Comparison of ENCODE assay signal across 9 cellular contexts in genomic region chr3:45223889-45224730, GRCh38. TPM values are rescaled to one million over a fixed set of nuclear protein-coding genes. Genes with fewer than 3 reads are reported as not detected.
DNase-seq lines count a peak whose midpoint lies in the region; ATAC-seq, FAIRE-seq and TF ChIP-seq lines count a peak whose summit lies in the region.
"Had no signal": no experiment of that assay in that cellular context is flagged by ENCODE, and none has a peak within 500 bp of the region (broad histone marks: within the 10 kb centered on the region; RNA-seq: fewer than 3 reads in every experiment).

No MANE protein-coding gene starts in this region.

- FAIRE-seq in A549 (lab: Jason Lieb, UNC) = no peak

- H3K4me3 ChIP-seq in A549 (peak overlapping the region; percentile 62), HEK293 (ENCODE audit: low read depth, low read length) (peak overlapping the region; percentile 69)

- H3K4me1 ChIP-seq in A549 (peaks cover 13% of the 10 kb centered on the region), HEK293 (ENCODE audit: control insufficient read depth, insufficient read depth, low read length) (peaks cover 4% of the 10 kb centered on the region; the same call in 1 of the 2 replicates)

- H3K36me3 ChIP-seq in HEK293 (ENCODE audit: control insufficient read depth in 2 of 2, insufficient read depth in 1 of 2, low read length in 2 of 2) = no peaks in the 10 kb centered on the region

- no peak for TF ChIP-seq POLR2A in A549 (IDR thresholded peaks at IDR 0.05; ENCODE audit: low read length)

- TF ChIP-seq CTCF in A549 (IDR thresholded peaks at IDR 0.05) (no peak), HEK293 (tag by site-specific recombination; IDR thresholded peaks at IDR 0.05) (no peak)

- H3K27ac ChIP-seq in A549 = peak overlapping the region; percentile 68 to 92; a peak in 4 of 6 replicates
- no peak overlapping the region for H3K27ac ChIP-seq in HEK293 (ENCODE audit: extremely low read depth, low read depth, low read length)
- H3K27ac ChIP-seq: SK-N-MC had no signal

- WGBS in A549 (ENCODE audit: missing lambda C conversion rate) = 30% methylated on average over 9 of the region's 9 CpGs

- POLR2A ChIA-PET in A549 (lab: Yijun Ruan, JAX) (no interaction called here), HEK293 (lab: Yijun Ruan, JAX) (interaction anchor here (0.9 kb wide), 1 partner anchor 14 kb away, joined by 3 read pairs; no protein-coding TSS in a partner anchor)

- H3K9me3 ChIP-seq in A549 = no peaks in the 10 kb centered on the region
- no peaks in the 10 kb centered on the region for H3K9me3 ChIP-seq in HEK293 (ENCODE audit: control insufficient read depth, insufficient read depth, low read depth, low read length)

- no peak for TF ChIP-seq RAD21 in A549 (conservative IDR thresholded peaks at IDR 0.05 in 1 of 2, IDR thresholded peaks at IDR 0.05 in 1 of 2)

- no peak for DNase-seq in A549 (ENCODE audit: low read depth in 1 of 2, low spot score in 1 of 2)
- DNase-seq in amniotic stem cell (lab: John Stamatoyannopoulos, UW) = peak; percentile 25
- peak; percentile 30 for DNase-seq in kidney glomerular epithelial cell (lab: John Stamatoyannopoulos, UW)
- no peak for DNase-seq in NCI-H748 treated with DMSO at 0.1 percent for 48 hours (lab: John Stamatoyannopoulos, UW)
- DNase-seq in D341Med (ENCODE audit: low spot score) = no peak

- H3K4me2 ChIP-seq in A549 = peak overlapping the region; percentile 95

- no peak for TF ChIP-seq EP300 in A549 (IDR thresholded peaks at IDR 0.05)

- CTCF ChIA-PET in A549 (lab: Yijun Ruan, JAX) = interaction anchor here (0.8 to 4.5 kb wide), 10 partner anchors 9 to 705 kb away, joined by 3 to 33 read pairs (median 4); no protein-coding TSS in a partner anchor
- CTCF ChIA-PET in HEK293 (lab: Yijun Ruan, JAX) = interaction anchor here (0.6 to 3.2 kb wide), 9 partner anchors 11 to 481 kb away, joined by 3 to 12 read pairs (median 4); no protein-coding TSS in a partner anchor

- ATAC-seq in A549 = no peak
- no peak for ATAC-seq in HG02938 (IDR thresholded peaks at IDR 0.05; ENCODE audit: unreplicated experiment)
- no peak for ATAC-seq in HG03571 (IDR thresholded peaks at IDR 0.05; ENCODE audit: unreplicated experiment)

TF ChIP-seq in A549, 52 proteins besides CTCF, POLR2A, EP300 and RAD21:
- TF ChIP-seq E2F6 (IDR thresholded peaks at IDR 0.05; ENCODE audit: borderline replicate concordance, low read depth) = no peak
- TF ChIP-seq RFX5 (IDR thresholded peaks at IDR 0.05) = no peak

TF ChIP-seq in HEK293, 187 proteins besides CTCF, POLR2A, EP300 and RAD21:
- no peak for TF ChIP-seq ZNF175 (tag by site-specific recombination; IDR thresholded peaks at IDR 0.05)
- 0 out of 2 replicates have a peak, but pooled peaks have one; percentile 22 for TF ChIP-seq ZBTB48 (tag by site-specific recombination; IDR thresholded peaks at IDR 0.05)
- no peak for TF ChIP-seq ZBTB6 (tag by site-specific recombination; IDR thresholded peaks at IDR 0.05)

RNA-seq across cellular contexts. Expression of gene TMEM158, which starts 2.0 kb away (rescaled TPM):
- polyA plus RNA-seq in A549 (2011; rRNA removed) (0.95 and 1.8 TPM in 2 replicates), A549 (2017; fragmentation: RNase III; extraction: RNeasy Plus Mini Kit Qiagen cat#74134 plus additional on column Dnase treatment) (3.2 to 3.9 TPM (median 3.4 TPM) in 3 replicates)
- 3.6 and 5.7 TPM in 2 replicates for polyA plus RNA-seq in A549 (2012; cell fraction: cytosol; rRNA removed)
- 3.0 and 5.3 TPM in 2 replicates for polyA plus RNA-seq in A549 (2012; cell fraction: nucleus; rRNA removed)
- 0.25 and 0.73 TPM in 2 replicates for polyA minus RNA-seq in A549 (2011; rRNA and poly(A)+ RNA removed)

Comparison
In these comparisons a context has a peak if more than half of its experiments do, and no peak if none do; other contexts are left out.
1. DNase-seq: peak in amniotic stem cell (single experiment) and kidney glomerular epithelial cell (single experiment); none in A549 (0 of 2), NCI-H748 treated with DMSO at 0.1 percent for 48 hours (single experiment) and D341Med (single experiment).